In the genomic region with DNA sequence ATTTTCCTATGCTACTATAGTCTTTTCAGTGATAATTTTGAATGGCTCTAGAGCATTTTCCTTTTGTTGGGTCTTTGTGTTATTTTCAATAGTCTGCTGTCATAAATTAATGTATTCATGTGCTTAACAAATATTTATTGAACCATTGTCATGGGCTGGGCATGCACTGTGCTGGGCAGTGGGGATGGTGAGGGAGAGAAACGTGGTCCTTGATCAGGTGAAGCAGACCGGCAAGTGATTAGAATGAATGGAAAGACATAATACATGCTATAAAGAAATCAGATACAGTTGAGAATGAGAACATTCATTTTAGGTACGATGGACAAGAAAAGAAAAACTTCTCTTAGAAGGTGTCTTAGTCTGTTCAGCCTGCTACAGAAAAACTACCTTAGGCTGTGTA, we compare ENCODE assay signal across 25 cellular contexts.
DNase-seq lines count a peak whose midpoint lies in the region; ATAC-seq, FAIRE-seq and TF ChIP-seq lines count a peak whose summit lies in the region.
"Had no signal": no experiment of that assay in that cellular context is flagged by ENCODE, and none has a peak within 500 bp of the region (broad histone marks: within the 10 kb centered on the region; RNA-seq: fewer than 3 reads in every experiment).

No MANE protein-coding gene starts in this region.

- H3K4me1 ChIP-seq in HEK293 (ENCODE audit: control insufficient read depth, insufficient read depth, low read length) = peaks cover 7% of the 10 kb centered on the region
- H3K4me1 ChIP-seq: BE2C, BLaER1 had no signal

- ATAC-seq in HG03342 (IDR thresholded peaks at IDR 0.05; ENCODE audit: unreplicated experiment) = no peak
- ATAC-seq: GM12878 had no signal

- no peaks in the 10 kb centered on the region for H3K9me3 ChIP-seq in HEK293 (ENCODE audit: control insufficient read depth, insufficient read depth, low read depth, low read length)
- H3K9me3 ChIP-seq: BE2C, BLaER1 had no signal

- CTCF ChIA-PET in HEK293 (lab: Yijun Ruan, JAX) = no interaction called here

- no peak overlapping the region for H3K27ac ChIP-seq in HEK293 (ENCODE audit: extremely low read depth, low read depth, low read length)
- H3K27ac ChIP-seq: BLaER1 had no signal

- FAIRE-seq in GM12892 (lab: Jason Lieb, UNC) = no peak
- FAIRE-seq: A204.1, GM12878, GM19239 had no signal

- no peak overlapping the region for H3K4me3 ChIP-seq in HEK293 (ENCODE audit: low read depth, low read length)
- H3K4me3 ChIP-seq: BLaER1, GM12878 had no signal

- TF ChIP-seq POLR2A in GM12892 (IDR thresholded peaks at IDR 0.05; ENCODE audit: low read depth, low read length) = no peak

- POLR2A ChIA-PET in HEK293 (lab: Yijun Ruan, JAX) = no interaction called here

- DNase-seq in NCI-H69 (lab: John Stamatoyannopoulos, UW) (peak; percentile 62), NCI-H748 treated with DMSO at 0.1 percent for 48 hours (lab: John Stamatoyannopoulos, UW) (peak; percentile 75), GM12892 (ENCODE audit: insufficient read length) (no peak), NCI-H510A treated with DMSO at 0.1 percent for 48 hours (lab: John Stamatoyannopoulos, UW) (no peak)
- DNase-seq: 8988T; ACHN; BE2C; C1 segment of cervical spinal cord; CD4-positive, alpha-beta memory T cell; CD4-positive, CD25-positive, alpha-beta regulatory T cell; CD8-positive, alpha-beta memory T cell; COR-L47; DMS 273 treated with DMSO at 0.1 percent for 48 hours; DMS153; DMS53; DMS79; DND-41; EL; GDM1 had no signal

- no peaks in the 10 kb centered on the region for H3K36me3 ChIP-seq in HEK293 (ENCODE audit: control insufficient read depth in 2 of 2, insufficient read depth in 1 of 2, low read length in 2 of 2)
- H3K36me3 ChIP-seq: BE2C, BLaER1 had no signal

- TF ChIP-seq CTCF in HEK293 (tag by site-specific recombination; IDR thresholded peaks at IDR 0.05) = no peak

TF ChIP-seq in HEK293, 187 proteins besides CTCF, POLR2A, EP300 and RAD21:
- TF ChIP-seq ZNF473 (tag by site-specific recombination; IDR thresholded peaks at IDR 0.05) (no peak), ZNF10 (tag by site-specific recombination; IDR thresholded peaks at IDR 0.05) (peak; percentile 74)

Comparison
In these comparisons a context has a peak if more than half of its experiments do, and no peak if none do; other contexts are left out.
1. DNase-seq: peak in NCI-H69 (single experiment) and NCI-H748 treated with DMSO at 0.1 percent for 48 hours (single experiment); none in GM12892 (single experiment) and NCI-H510A treated with DMSO at 0.1 percent for 48 hours (single experiment).